11 cellular contexts compared by ENCODE assay signal in genomic region chr5:54090495-54091084, GRCh38.
A peak's percentile ranks its signal among the peaks of the same experiment; 100 is the strongest.
DNase-seq lines count a peak whose midpoint lies in the region; ATAC-seq and TF ChIP-seq lines count a peak whose summit lies in the region.
"Had no signal": no experiment of that assay in that cellular context is flagged by ENCODE, and none has a peak within 500 bp of the region (broad histone marks: within the 10 kb centered on the region; RNA-seq: fewer than 3 reads in every experiment).

No MANE protein-coding gene starts in this region.

- H3K9me3 ChIP-seq in HUES64 (ENCODE audit: insufficient read depth, low read depth, low read length): no peaks in the 10 kb centered on the region
- no peaks in the 10 kb centered on the region for H3K9me3 ChIP-seq in lower lobe of right lung

- no peak overlapping the region for H3K4me3 Mint-ChIP-seq in natural killer cell treated with Interleukin-12 subunit alpha and Interleukin-12 subunit beta and Interleukin-15 and Interleukin-18, amount 100 ng/mL, for 72 hours
- H3K4me3 Mint-ChIP-seq: activated CD4-positive, alpha-beta T cell treated with anti-CD3 and anti-CD28 coated beads, Interleukin-2, amount 10 ng/mL, durations not matched to agents 24 days and 14 days; immature natural killer cell had no signal

- intact Hi-C loops in lower lobe of right lung (cut with DNase I): no loop called here

- H3K27me3 Mint-ChIP-seq in natural killer cell treated with Interleukin-12 subunit alpha and Interleukin-12 subunit beta and Interleukin-15 and Interleukin-18, amount 100 ng/mL, for 72 hours: no peaks in the 10 kb centered on the region
- H3K27me3 Mint-ChIP-seq: activated CD4-positive, alpha-beta T cell treated with anti-CD3 and anti-CD28 coated beads, Interleukin-2, amount 10 ng/mL, durations not matched to agents 24 days and 14 days had no signal

- H3K27ac Mint-ChIP-seq in natural killer cell treated with Interleukin-12 subunit alpha and Interleukin-12 subunit beta and Interleukin-15 and Interleukin-18, amount 100 ng/mL, for 72 hours: no peak overlapping the region
- H3K27ac Mint-ChIP-seq: activated CD4-positive, alpha-beta T cell treated with anti-CD3 and anti-CD28 coated beads, Interleukin-2, amount 10 ng/mL, durations not matched to agents 24 days and 14 days; immature natural killer cell had no signal

- H3K9me3 Mint-ChIP-seq in natural killer cell treated with Interleukin-12 subunit alpha and Interleukin-12 subunit beta and Interleukin-15 and Interleukin-18, amount 100 ng/mL, for 72 hours: no peaks in the 10 kb centered on the region
- H3K9me3 Mint-ChIP-seq: activated CD4-positive, alpha-beta T cell treated with anti-CD3 and anti-CD28 coated beads, Interleukin-2, amount 10 ng/mL, durations not matched to agents 24 days and 14 days; immature natural killer cell had no signal

- 86% methylated on average over 1 of the region's 1 CpG for WGBS in HUES64

- H3K36me3 ChIP-seq in HUES64 (ENCODE audit: insufficient read depth, low read length): no peaks in the 10 kb centered on the region
- no peaks in the 10 kb centered on the region for H3K36me3 ChIP-seq in lower lobe of right lung

- TF ChIP-seq CTCF in lower lobe of right lung (IDR thresholded peaks at IDR 0.05): no peak

- H3K4me3 ChIP-seq in HUES64 (ENCODE audit: low read length) (no peak overlapping the region), lower lobe of right lung (no peak overlapping the region)

- peaks cover 3 to 13% of the 10 kb centered on the region in 2 donors for H3K4me1 Mint-ChIP-seq in natural killer cell treated with Interleukin-12 subunit alpha and Interleukin-12 subunit beta and Interleukin-15 and Interleukin-18, amount 100 ng/mL, for 72 hours (ENCODE audit: low read depth in 2 of 2)
- H3K4me1 Mint-ChIP-seq: activated CD4-positive, alpha-beta T cell treated with anti-CD3 and anti-CD28 coated beads, Interleukin-2, amount 10 ng/mL, durations not matched to agents 24 days and 14 days had no signal

- no peak for ATAC-seq in lower lobe of right lung
- ATAC-seq in natural killer cell treated with Interleukin-12 subunit alpha and Interleukin-12 subunit beta and Interleukin-15 and Interleukin-18, amount 100 ng/mL, for 72 hours: no peak
- ATAC-seq in HG02938 (IDR thresholded peaks at IDR 0.05; ENCODE audit: unreplicated experiment): no peak

- no peak overlapping the region for H3K9ac ChIP-seq in HUES64 (ENCODE audit: low read depth, low read length)

- DNase-seq in DMS53 (lab: John Stamatoyannopoulos, UW) (peak; percentile 52), astrocyte of the hippocampus (ENCODE audit: low read depth, low spot score) (peak; percentile 84), lung microvascular endothelial cell (ENCODE audit: low read depth in 2 of 2) (peak; percentile 18 to 45), lower lobe of right lung (no peak), NCI-H748 (lab: John Stamatoyannopoulos, UW; ENCODE audit: unreplicated experiment) (no peak)
- no peak for DNase-seq in natural killer cell treated with Interleukin-12 subunit alpha and Interleukin-12 subunit beta and Interleukin-15 and Interleukin-18, amount 100 ng/mL, for 72 hours (ENCODE audit: low spot score)
- DNase-seq: activated CD4-positive, alpha-beta T cell treated with anti-CD3 and anti-CD28 coated beads, Interleukin-2, amount 10 ng/mL, durations not matched to agents 24 days and 14 days; caudate nucleus; immature natural killer cell had no signal

- H3K4me1 ChIP-seq in HUES64 (ENCODE audit: insufficient read depth, low read length): peaks cover 45% of the 10 kb centered on the region
- H3K4me1 ChIP-seq in lower lobe of right lung: no peaks in the 10 kb centered on the region

- 0 out of 2 replicates have a peak overlapping the region, but pooled peaks have one; percentile 5 for H3K27ac ChIP-seq in HUES64 (ENCODE audit: low read depth, low read length)
- no peak overlapping the region for H3K27ac ChIP-seq in lower lobe of right lung

- H3K36me3 Mint-ChIP-seq in natural killer cell treated with Interleukin-12 subunit alpha and Interleukin-12 subunit beta and Interleukin-15 and Interleukin-18, amount 100 ng/mL, for 72 hours: no peaks in the 10 kb centered on the region

- H3K27me3 ChIP-seq in HUES64 (ENCODE audit: insufficient read depth, low read length) (no peaks in the 10 kb centered on the region), lower lobe of right lung (ENCODE audit: low read depth) (no peaks in the 10 kb centered on the region)

Comparison
In these comparisons a context has a peak if more than half of its experiments do, and no peak if none do; other contexts are left out.
1. DNase-seq: peak in DMS53 (single experiment), astrocyte of the hippocampus (single experiment) and lung microvascular endothelial cell (2 of 2); none in lower lobe of right lung (single experiment), natural killer cell treated with Interleukin-12 subunit alpha and Interleukin-12 subunit beta and Interleukin-15 and Interleukin-18, amount 100 ng/mL, for 72 hours (single experiment) and NCI-H748 (single experiment).